In the genomic region with DNA sequence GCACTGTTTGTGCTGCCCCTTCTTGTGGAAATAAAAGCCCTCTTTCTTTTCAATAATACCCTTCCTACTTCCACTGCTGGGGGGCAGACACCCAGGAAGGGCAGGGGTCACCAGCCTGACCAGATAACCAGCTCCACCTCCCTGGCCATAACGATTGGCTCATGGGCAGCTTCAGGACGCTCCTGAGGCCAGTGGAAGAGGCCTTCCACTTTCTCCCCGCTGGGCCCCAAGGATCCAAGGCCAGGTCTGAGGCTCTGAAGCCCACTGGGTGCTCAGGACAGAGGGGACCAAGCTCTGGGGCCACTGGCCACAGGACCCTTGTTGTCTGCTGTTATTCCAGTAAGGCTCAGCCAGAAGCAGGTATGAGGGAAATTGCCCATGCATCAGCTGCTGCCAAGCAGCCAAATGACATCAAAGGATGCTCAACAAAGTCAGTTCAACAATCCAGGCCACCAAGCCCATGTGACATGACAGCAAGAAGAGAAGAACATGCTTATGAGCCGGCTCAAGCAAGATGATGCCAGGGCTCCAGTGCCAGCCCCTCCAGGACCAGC, we compare ENCODE assay signal across 25 cellular contexts.
"Had no signal": no experiment of that assay in that cellular context is flagged by ENCODE, and none has a peak within 500 bp of the region (broad histone marks: within the 10 kb centered on the region; RNA-seq: fewer than 3 reads in every experiment).

No MANE protein-coding gene starts in this region.

- DNase-seq: activated B cell treated with CpG ODN at 0.5 μM for 24 hours; activated CD4-positive, alpha-beta T cell treated with anti-CD3 and anti-CD28 coated beads for 36 hours; activated CD8-positive, alpha-beta T cell treated with anti-CD3 and anti-CD28 coated beads, Interleukin-2, amount 10 ng/mL, durations not matched to agents 7 days and 5 days; activated naive CD8-positive, alpha-beta T cell treated with anti-CD3 and anti-CD28 coated beads, Interleukin-2, amount 50 U/mL, for 24 hours; activated T-cell treated with anti-CD3 and anti-CD28 coated beads, Interleukin-2, amount 50 U/mL, for 24 hours; amygdala; central memory CD4-positive, alpha-beta T cell; dermis blood vessel endothelial cell; effector CD8-positive, alpha-beta T cell; glutamatergic neuron; left cardiac atrium; midbrain; naive thymus-derived CD4-positive, alpha-beta T cell; occipital lobe; stimulated activated CD4-positive, alpha-beta T cell treated with anti-CD3 and anti-CD28 coated beads, Interleukin-2, amount 100 ng/mL, for 48 hours; stimulated activated naive CD8-positive, alpha-beta T cell treated with anti-CD3 and anti-CD28 coated beads, Interleukin-15, Interleukin-2, amounts not matched to agents 100 U/mL and 50 U/mL, for 24 hours; T-helper 1 cell; trophoblast cell had no signal

- H3K27ac ChIP-seq: gastrocnemius medialis, hepatocyte, neural progenitor cell, thoracic aorta had no signal

- H3K27me3 Mint-ChIP-seq: activated B cell treated with CpG ODN at 0.5 μM for 24 hours; activated CD4-positive, alpha-beta T cell treated with anti-CD3 and anti-CD28 coated beads for 36 hours; activated naive CD4-positive, alpha-beta T cell treated with anti-CD3 and anti-CD28 coated beads, Interleukin-2, amount 50 U/mL, for 24 hours; activated naive CD8-positive, alpha-beta T cell treated with anti-CD3 and anti-CD28 coated beads, Interleukin-2, amount 50 U/mL, for 24 hours; activated T-cell treated with anti-CD3 and anti-CD28 coated beads, Interleukin-2, amount 50 U/mL, for 24 hours had no signal

- H3K9ac ChIP-seq: neural progenitor cell had no signal

- H3K27ac Mint-ChIP-seq: activated B cell treated with CpG ODN at 0.5 μM for 24 hours; activated CD4-positive, alpha-beta T cell treated with anti-CD3 and anti-CD28 coated beads for 36 hours; activated CD8-positive, alpha-beta T cell treated with anti-CD3 and anti-CD28 coated beads, Interleukin-2, amount 10 ng/mL, durations not matched to agents 7 days and 5 days; activated naive CD4-positive, alpha-beta T cell treated with anti-CD3 and anti-CD28 coated beads, Interleukin-2, amount 50 U/mL, for 24 hours; activated naive CD8-positive, alpha-beta T cell treated with anti-CD3 and anti-CD28 coated beads, Interleukin-2, amount 50 U/mL, for 24 hours; activated T-cell treated with anti-CD3 and anti-CD28 coated beads, Interleukin-2, amount 50 U/mL, for 24 hours; neural progenitor cell; T-helper 2 cell treated with Interferon-gamma antibody and Interleukin-4, amounts not matched to agents 5 μg/mL and 100 μg/mL, for 36 hours had no signal

- ATAC-seq: activated CD4-positive, alpha-beta T cell treated with anti-CD3 and anti-CD28 coated beads for 36 hours; activated CD8-positive, alpha-beta T cell treated with anti-CD3 and anti-CD28 coated beads, Interleukin-2, amount 10 ng/mL, durations not matched to agents 7 days and 5 days; activated naive CD8-positive, alpha-beta T cell treated with anti-CD3 and anti-CD28 coated beads, Interleukin-2, amount 50 U/mL, for 24 hours; gastrocnemius medialis; left cardiac atrium; naive thymus-derived CD4-positive, alpha-beta T cell; right cardiac atrium; stimulated activated naive CD8-positive, alpha-beta T cell treated with anti-CD3 and anti-CD28 coated beads, Interleukin-15, Interleukin-2, amounts not matched to agents 100 U/mL and 50 U/mL, for 24 hours had no signal

- H3K36me3 ChIP-seq: gastrocnemius medialis, neural progenitor cell, thoracic aorta had no signal

- H3K4me1 Mint-ChIP-seq: activated B cell treated with CpG ODN at 0.5 μM for 24 hours; activated CD4-positive, alpha-beta T cell treated with anti-CD3 and anti-CD28 coated beads for 36 hours; activated naive CD4-positive, alpha-beta T cell treated with anti-CD3 and anti-CD28 coated beads, Interleukin-2, amount 50 U/mL, for 24 hours; activated naive CD8-positive, alpha-beta T cell treated with anti-CD3 and anti-CD28 coated beads, Interleukin-2, amount 50 U/mL, for 24 hours; naive thymus-derived CD4-positive, alpha-beta T cell had no signal

- H3K9me3 Mint-ChIP-seq: activated B cell treated with CpG ODN at 0.5 μM for 24 hours; activated naive CD4-positive, alpha-beta T cell treated with anti-CD3 and anti-CD28 coated beads, Interleukin-2, amount 50 U/mL, for 24 hours; activated naive CD8-positive, alpha-beta T cell treated with anti-CD3 and anti-CD28 coated beads, Interleukin-2, amount 50 U/mL, for 24 hours; activated T-cell treated with anti-CD3 and anti-CD28 coated beads, Interleukin-2, amount 50 U/mL, for 24 hours; naive thymus-derived CD4-positive, alpha-beta T cell; T-helper 2 cell treated with Interferon-gamma antibody and Interleukin-4, amounts not matched to agents 5 μg/mL and 100 μg/mL, for 36 hours had no signal

- H3K4me3 ChIP-seq: gastrocnemius medialis, hepatocyte, neural progenitor cell, thoracic aorta had no signal

- H3K79me2 ChIP-seq: hepatocyte had no signal

- H3K9me3 ChIP-seq: gastrocnemius medialis, thoracic aorta had no signal

- H3K27me3 ChIP-seq: gastrocnemius medialis, hepatocyte, neural progenitor cell had no signal

- H3K4me2 ChIP-seq: hepatocyte, neural progenitor cell had no signal

- H3K4me1 ChIP-seq: neural progenitor cell had no signal

- H2AFZ ChIP-seq: hepatocyte, neural progenitor cell had no signal

- H3K36me3 Mint-ChIP-seq: activated naive CD4-positive, alpha-beta T cell treated with anti-CD3 and anti-CD28 coated beads, Interleukin-2, amount 50 U/mL, for 24 hours; naive thymus-derived CD4-positive, alpha-beta T cell had no signal

- H3K4me3 Mint-ChIP-seq: activated B cell treated with CpG ODN at 0.5 μM for 24 hours; activated CD4-positive, alpha-beta T cell treated with anti-CD3 and anti-CD28 coated beads for 36 hours; activated CD8-positive, alpha-beta T cell treated with anti-CD3 and anti-CD28 coated beads, Interleukin-2, amount 10 ng/mL, durations not matched to agents 7 days and 5 days; activated naive CD4-positive, alpha-beta T cell treated with anti-CD3 and anti-CD28 coated beads, Interleukin-2, amount 50 U/mL, for 24 hours; activated naive CD8-positive, alpha-beta T cell treated with anti-CD3 and anti-CD28 coated beads, Interleukin-2, amount 50 U/mL, for 24 hours; activated T-cell treated with anti-CD3 and anti-CD28 coated beads, Interleukin-2, amount 50 U/mL, for 24 hours; naive thymus-derived CD4-positive, alpha-beta T cell; neural progenitor cell; T-helper 2 cell treated with Interferon-gamma antibody and Interleukin-4, amounts not matched to agents 5 μg/mL and 100 μg/mL, for 36 hours had no signal
